ENCODE assay signal across 8 cellular contexts in genomic region chr3:44338828-44339127, GRCh38. TPM values are rescaled to one million over a fixed set of nuclear protein-coding genes. Genes with fewer than 3 reads are reported as not detected.
DNase-seq lines count a peak whose midpoint lies in the region; ATAC-seq and TF ChIP-seq lines count a peak whose summit lies in the region.

No MANE protein-coding gene starts in this region.

- no peaks in the 10 kb centered on the region for H3K9me2 ChIP-seq in MM.1S (replicated peaks; ENCODE audit: insufficient read depth, low read length)

- H3K9me3 Mint-ChIP-seq in nephron: no peaks in the 10 kb centered on the region

- H3K4me2 ChIP-seq in MM.1S (ENCODE audit: low read depth, low read length): peak overlapping the region; percentile 82

- H3K4me3 ChIP-seq in BJ (ENCODE audit: low read depth, low read length) (peak overlapping the region; percentile 94), MM.1S (ENCODE audit: low read length) (peak overlapping the region; percentile 78), dorsolateral prefrontal cortex (peak overlapping the region; percentile 60 to 97 (median 85))

- H3K27ac Mint-ChIP-seq in nephron: peak overlapping the region; percentile 95 to 99 (median 99)

- H3K4me3 Mint-ChIP-seq in nephron: peak overlapping the region; percentile 98 to 99 (median 99)

- TF ChIP-seq CTCF in BJ (IDR thresholded peaks at IDR 0.05; ENCODE audit: insufficient read depth, low read depth, low read length) (no peak), MM.1S (IDR thresholded peaks at IDR 0.05; ENCODE audit: low read length) (no peak), dorsolateral prefrontal cortex (IDR thresholded peaks at IDR 0.05 in 54 of 56, conservative IDR thresholded peaks at IDR 0.05 in 2 of 56; ENCODE audit: low read depth in 1 of 56, partially characterized antibody in 56 of 56) (peak in 3 of 56 donors; percentile 5 to 10 (median 7)), nephron (IDR thresholded peaks at IDR 0.05; ENCODE audit: unreplicated experiment in 3 of 3) (peak in 1 of 3 experiments; percentile 9)

- peaks cover 7% of the 10 kb centered on the region; the same call in 1 of the 2 replicates for H3K4me1 ChIP-seq in MM.1S (ENCODE audit: low read length)

- peak overlapping the region; percentile 97 for H3K9ac ChIP-seq in MM.1S (ENCODE audit: low read length)

- H3K4me1 Mint-ChIP-seq in nephron: peaks cover 28% of the 10 kb centered on the region

- peaks cover 5% of the 10 kb centered on the region for H3K27me3 Mint-ChIP-seq in nephron (ENCODE audit: low read depth)

- H3K27me3 ChIP-seq in BJ (ENCODE audit: control insufficient read depth, insufficient read depth, low read length) (no peaks in the 10 kb centered on the region), MM.1S (replicated peaks; ENCODE audit: insufficient read depth, low read length) (no peaks in the 10 kb centered on the region), dorsolateral prefrontal cortex (no peaks in the 10 kb centered on the region)

- intact Hi-C loops in dorsolateral prefrontal cortex (cut with DNase I) (loop anchor here (1.0 to 10.0 kb wide), 7 partner anchors 136 to 1349 kb away; partner anchors contain the start of genes ZNF445 (in 2 of the 2), ANO10 (in 1 of the 2), EXOSC7 (in 1 of the 2) and SACM1L (in 1 of the 2)), head of caudate nucleus (cut with DNase I) (no loop called here)

- H3F3A ChIP-seq in MM.1S (ENCODE audit: insufficient read depth, low read length): peaks cover 6% of the 10 kb centered on the region; the same call in 1 of the 2 replicates

- POLR2A ChIA-PET in BJ (lab: Charles Lee): interaction anchor here (1.2 kb wide), 1 partner anchor 17 kb away, joined by 3 read pairs; no protein-coding TSS in a partner anchor

- H3K36me3 Mint-ChIP-seq in nephron (ENCODE audit: low read depth): no peaks in the 10 kb centered on the region

- H4K20me1 ChIP-seq in MM.1S (ENCODE audit: insufficient read depth, low read length): no peaks in the 10 kb centered on the region

- ATAC-seq in GM18498 (IDR thresholded peaks at IDR 0.05; ENCODE audit: unreplicated experiment): no peak

- H3K9me3 ChIP-seq in MM.1S (replicated peaks; ENCODE audit: insufficient read depth, low read length): no peaks in the 10 kb centered on the region

- H3K79me2 ChIP-seq in MM.1S (ENCODE audit: low read length): peaks cover 20% of the 10 kb centered on the region

- H3K36me3 ChIP-seq in BJ (ENCODE audit: control insufficient read depth, insufficient read depth, low read length): no peaks in the 10 kb centered on the region
- H3K36me3 ChIP-seq in MM.1S (replicated peaks; ENCODE audit: insufficient read depth, low read length): no peaks in the 10 kb centered on the region

- H3K27ac ChIP-seq in MM.1S (ENCODE audit: low read length): peak overlapping the region; percentile 89; the same call in 1 of the 2 replicates
- H3K27ac ChIP-seq in dorsolateral prefrontal cortex: peak overlapping the region; percentile 84 to 100 (median 98)

- CTCF ChIA-PET in BJ (lab: Yijun Ruan, JAX): interaction anchor here (2.2 to 7.0 kb wide), 3 partner anchors 10 to 575 kb away, joined by 5 to 35 read pairs (median 8); no protein-coding TSS in a partner anchor

- DNase-seq in BJ (ENCODE audit: low read depth) (no peak), MM.1S (no peak), dorsolateral prefrontal cortex (no peak), head of caudate nucleus (no peak)
- DNase-seq in stimulated activated CD4-positive, alpha-beta T cell treated with anti-CD3 and anti-CD28 coated beads, Interleukin-1b, Interleukin-23, amount 100 ng/mL, for 48 hours: no peak
- no peak for DNase-seq in effector CD8-positive, alpha-beta T cell (lab: John Stamatoyannopoulos, UW)

- peak overlapping the region; percentile 71 for H2AFZ ChIP-seq in MM.1S (ENCODE audit: low read length)

RNA-seq across cellular contexts. Expression of gene TCAIM, which starts 0.2 kb away (rescaled TPM):
- polyA plus RNA-seq in BJ (2011; rRNA removed): 10.1 and 18.0 TPM in 2 replicates
- 7.9 and 9.3 TPM in 2 replicates for polyA minus RNA-seq in BJ (2011; rRNA and poly(A)+ RNA removed)
- 10 to 100 TPM; 24.2 to 49.5 (median 35.3) TPM for total RNA-seq in dorsolateral prefrontal cortex
